8 cellular contexts compared by ENCODE assay signal in genomic region chr17:41919165-41919817, GRCh38. TPM values are rescaled to one million over a fixed set of nuclear protein-coding genes. Genes with fewer than 3 reads are reported as not detected.
DNase-seq lines count a peak whose midpoint lies in the region; ATAC-seq and TF ChIP-seq lines count a peak whose summit lies in the region.

No MANE protein-coding gene starts in this region.

- whole genome bisulfite sequencing in HUES64, result 1% methylated on average over 33 of the region's 33 CpGs

- H2AFZ ChIP-seq in SU-DHL-6 (ENCODE audit: low read depth, low read length, severe bottlenecking) (peak overlapping the region; percentile 71), fibroblast of lung (ENCODE audit: low read length) (peak overlapping the region; percentile 87)

- CTCF ChIA-PET in activated CD4-positive, alpha-beta T cell treated with anti-CD3 and anti-CD28 coated beads for 36 hours (lab: Charles Lee), result interaction anchor here (0.9 to 3.8 kb wide), 3 partner anchors 10 to 761 kb away, joined by 3 to 25 read pairs (median 3); partner anchors contain the start of gene ODAD4
- CTCF ChIA-PET in GM10248 (lab: Yijun Ruan, JAX), result interaction anchor here (2.9 kb wide), 1 partner anchor 10 kb away, joined by 13 read pairs; the partner anchor contains the start of gene ODAD4

- H3K4me2 ChIP-seq in SU-DHL-6 (ENCODE audit: low read depth, low read length, poor library complexity, severe bottlenecking) (peak overlapping the region; percentile 80), fibroblast of lung (ENCODE audit: extremely low read depth, insufficient read depth, low read length) (peak overlapping the region; percentile 91)

- H4K20me1 ChIP-seq in SU-DHL-6 (ENCODE audit: low read depth, low read length), result peaks cover 18% of the 10 kb centered on the region
- no peaks in the 10 kb centered on the region for H4K20me1 ChIP-seq in fibroblast of lung (ENCODE audit: control insufficient read depth, extremely low read depth, insufficient read depth, low read length)

- H3K9me3 Mint-ChIP-seq in activated CD4-positive, alpha-beta T cell treated with anti-CD3 and anti-CD28 coated beads for 36 hours (ENCODE audit: low read depth), result no peaks in the 10 kb centered on the region
- no peaks in the 10 kb centered on the region for H3K9me3 Mint-ChIP-seq in neural crest cell

- peak; percentile 8 for ATAC-seq in activated CD4-positive, alpha-beta T cell treated with anti-CD3 and anti-CD28 coated beads for 36 hours

- POLR2A ChIA-PET in activated CD4-positive, alpha-beta T cell treated with anti-CD3 and anti-CD28 coated beads for 36 hours (lab: Charles Lee), result interaction anchor here (0.9 to 2.3 kb wide), 6 partner anchors 11 to 230 kb away, joined by 3 to 14 read pairs (median 5); partner anchors contain the start of genes CNP, EIF1, NKIRAS2 and ODAD4
- POLR2A ChIA-PET in GM10248 (lab: Yijun Ruan, JAX), result interaction anchor here (0.5 to 1.7 kb wide), 3 partner anchors 11 to 77 kb away, joined by 3 to 9 read pairs (median 4); partner anchors contain the start of gene ODAD4

- H3K4me1 ChIP-seq in HUES64 (ENCODE audit: insufficient read depth, low read length) (peaks cover 42% of the 10 kb centered on the region), fibroblast of lung (ENCODE audit: control insufficient read depth, extremely low read depth, insufficient read depth, low read length) (peaks cover 23% of the 10 kb centered on the region)

- H3K27ac ChIP-seq in HUES64 (ENCODE audit: low read depth, low read length) (peak overlapping the region; percentile 83), SU-DHL-6 (ENCODE audit: low read depth, low read length) (peak overlapping the region; percentile 57), fibroblast of lung (ENCODE audit: insufficient read depth, low read length) (peak overlapping the region; percentile 51)

- H3K36me3 ChIP-seq in HUES64 (ENCODE audit: insufficient read depth, low read length) (peaks cover 8% of the 10 kb centered on the region; the same call in 1 of the 2 replicates), SU-DHL-6 (ENCODE audit: low read length) (no peaks in the 10 kb centered on the region), fibroblast of lung (ENCODE audit: control insufficient read depth, insufficient read depth, low read length) (peaks cover 2% of the 10 kb centered on the region)

- peaks cover 13% of the 10 kb centered on the region for H3F3A ChIP-seq in SU-DHL-6 (ENCODE audit: insufficient read depth)

- H3K79me2 ChIP-seq in SU-DHL-6 (ENCODE audit: insufficient read depth, low read length) (peaks cover 44% of the 10 kb centered on the region), fibroblast of lung (ENCODE audit: control insufficient read depth, insufficient read depth, low read length) (peaks cover 44% of the 10 kb centered on the region)

- H3K4me3 ChIP-seq in HUES64 (ENCODE audit: low read length) (peak overlapping the region; percentile 73), SU-DHL-6 (ENCODE audit: insufficient read depth, low read length, poor library complexity, severe bottlenecking) (peak overlapping the region; percentile 58), fibroblast of lung (replicated peaks in 1 of 4; ENCODE audit: control extremely low read depth in 1 of 4, insufficient read depth in 1 of 4, low read depth in 3 of 4, low read length in 4 of 4) (peak overlapping the region; percentile 12 to 35 (median 20))

- H3K9ac ChIP-seq in HUES64 (ENCODE audit: low read depth, low read length) (peak overlapping the region; percentile 85), SU-DHL-6 (ENCODE audit: low read length) (peak overlapping the region; percentile 63), fibroblast of lung (ENCODE audit: insufficient read depth, low read length) (peak overlapping the region; percentile 20)

- no peak for TF ChIP-seq CTCF in SU-DHL-6 (IDR thresholded peaks at IDR 0.05; ENCODE audit: insufficient read depth, low read length, poor library complexity, severe bottlenecking)
- no peak for TF ChIP-seq CTCF in fibroblast of lung (conservative IDR thresholded peaks at IDR 0.05 in 1 of 2, IDR thresholded peaks at IDR 0.05 in 1 of 2; ENCODE audit: low read depth in 1 of 2, low read length in 2 of 2)
- TF ChIP-seq CTCF in neural crest cell (conservative IDR thresholded peaks at IDR 0.05), result no peak
- TF ChIP-seq CTCF in GM10248 (IDR thresholded peaks at IDR 0.05; ENCODE audit: control extremely low read depth, extremely low read depth, low read depth, missing control alignments), result no peak

- intact Hi-C loops in activated CD4-positive, alpha-beta T cell treated with anti-CD3 and anti-CD28 coated beads for 36 hours (cut with DNase I, micrococcal nuclease), result loop anchor here (1.0 to 5.0 kb wide), 11 partner anchors 11 to 1102 kb away; partner anchors contain the start of genes KLHL11 (in 2 of the 2), ODAD4 (in 2 of the 2), CNP (in 1 of the 2) and DHX58 (in 1 of the 2)

- no peaks in the 10 kb centered on the region for H3K9me2 ChIP-seq in SU-DHL-6 (replicated peaks; ENCODE audit: insufficient read depth, low read length)

- H3K36me3 Mint-ChIP-seq in activated CD4-positive, alpha-beta T cell treated with anti-CD3 and anti-CD28 coated beads for 36 hours (ENCODE audit: low read depth), result peaks cover 6% of the 10 kb centered on the region
- peaks cover 2% of the 10 kb centered on the region for H3K36me3 Mint-ChIP-seq in neural crest cell (ENCODE audit: low read depth)

- peaks cover 32% of the 10 kb centered on the region for H3K4me1 Mint-ChIP-seq in activated CD4-positive, alpha-beta T cell treated with anti-CD3 and anti-CD28 coated beads for 36 hours
- peaks cover 45% of the 10 kb centered on the region for H3K4me1 Mint-ChIP-seq in neural crest cell

- H3K27ac Mint-ChIP-seq in activated CD4-positive, alpha-beta T cell treated with anti-CD3 and anti-CD28 coated beads for 36 hours, result peak overlapping the region; percentile 63
- peak overlapping the region; percentile 96 for H3K27ac Mint-ChIP-seq in neural crest cell (ENCODE audit: unreplicated experiment)

- H3K27me3 Mint-ChIP-seq in activated CD4-positive, alpha-beta T cell treated with anti-CD3 and anti-CD28 coated beads for 36 hours, result no peaks in the 10 kb centered on the region
- H3K27me3 Mint-ChIP-seq in neural crest cell (ENCODE audit: low read depth), result no peaks in the 10 kb centered on the region

- DNase-seq in activated CD4-positive, alpha-beta T cell treated with anti-CD3 and anti-CD28 coated beads for 36 hours, result no peak
- no peak for DNase-seq in activated CD4-positive, alpha-beta T cell treated with anti-CD3 and anti-CD28 coated beads, Interleukin-2, amount 50 U/mL, for 4 hours
- no peak for DNase-seq in fibroblast of lung (ENCODE audit: low read depth in 2 of 2)
- DNase-seq in neural crest cell (ENCODE audit: low read depth, low spot score), result no peak
- no peak for DNase-seq in activated gamma-delta T cell treated with Interleukin-2 at 50 U/mL for 16 hours
- DNase-seq in GM10248 (ENCODE audit: extremely low spot score), result no peak

- H3K4me3 Mint-ChIP-seq in activated CD4-positive, alpha-beta T cell treated with anti-CD3 and anti-CD28 coated beads for 36 hours, result peak overlapping the region; percentile 90
- H3K4me3 Mint-ChIP-seq in neural crest cell, result peak overlapping the region; percentile 96

- H3K9me3 ChIP-seq in HUES64 (ENCODE audit: insufficient read depth, low read depth, low read length), result no peaks in the 10 kb centered on the region
- H3K9me3 ChIP-seq in SU-DHL-6 (ENCODE audit: insufficient read depth, low read length), result no peaks in the 10 kb centered on the region
- no peaks in the 10 kb centered on the region for H3K9me3 ChIP-seq in fibroblast of lung (ENCODE audit: control insufficient read depth, insufficient read depth, low read depth, low read length)

- no peaks in the 10 kb centered on the region for H3K27me3 ChIP-seq in HUES64 (ENCODE audit: insufficient read depth, low read length)
- H3K27me3 ChIP-seq in SU-DHL-6 (ENCODE audit: low read length), result no peaks in the 10 kb centered on the region
- H3K27me3 ChIP-seq in fibroblast of lung (ENCODE audit: control insufficient read depth, insufficient read depth, low read length), result no peaks in the 10 kb centered on the region

RNA-seq across cellular contexts. Expression of gene ACLY, which starts 0.5 kb away (rescaled TPM):
- total RNA-seq in activated CD4-positive, alpha-beta T cell treated with anti-CD3 and anti-CD28 coated beads for 36 hours, result 100 to 1,000 TPM; 189 to 192 TPM
- 225 TPM for polyA plus RNA-seq in HUES64 (2013, experiment 1 of 2)
- 234 TPM for polyA plus RNA-seq in HUES64 (2013, experiment 2 of 2)
- total RNA-seq in fibroblast of lung (108 and 312 TPM in 2 replicates), neural crest cell (421 and 422 TPM in 2 replicates)
- polyA plus RNA-seq in fibroblast of lung, result 225 and 241 TPM in 2 replicates
- 183 and 200 TPM in 2 replicates for polyA plus RNA-seq in fibroblast of lung (2012)
- polyA minus RNA-seq in fibroblast of lung (ENCODE audit: low replicate concordance), result 503 and 557 TPM in 2 replicates

RNA-seq across cellular contexts. Expression of gene ODAD4, which starts 11.1 kb away (rescaled TPM):
- 1 to 10 TPM in 1 of 2 experiments, under 1 TPM in 1; 0.81 to 1.1 TPM for total RNA-seq in activated CD4-positive, alpha-beta T cell treated with anti-CD3 and anti-CD28 coated beads for 36 hours
- polyA plus RNA-seq in HUES64 (2013, experiment 1 of 2), result 1.00 TPM
- 2.3 TPM for polyA plus RNA-seq in HUES64 (2013, experiment 2 of 2)
- 0.99 and 1.3 TPM in 2 replicates for total RNA-seq in fibroblast of lung
- polyA plus RNA-seq in fibroblast of lung, result 0.36 and 0.50 TPM in 2 replicates
- polyA plus RNA-seq in fibroblast of lung (2012), result 0.50 and 0.80 TPM in 2 replicates
- not detected in 2 replicates for polyA minus RNA-seq in fibroblast of lung (ENCODE audit: low replicate concordance)
- 4.2 and 4.8 TPM in 2 replicates for total RNA-seq in neural crest cell

RNA-seq across cellular contexts. Expression of gene CNP, which starts 47.3 kb away (rescaled TPM):
- total RNA-seq in activated CD4-positive, alpha-beta T cell treated with anti-CD3 and anti-CD28 coated beads for 36 hours, result 10 to 100 TPM; 55.1 to 77.0 TPM
- polyA plus RNA-seq in HUES64 (2013, experiment 1 of 2), result 39.6 TPM
- 43.6 TPM for polyA plus RNA-seq in HUES64 (2013, experiment 2 of 2)
- 50.6 and 60.4 TPM in 2 replicates for total RNA-seq in fibroblast of lung
- polyA plus RNA-seq in fibroblast of lung, result 57.7 and 59.9 TPM in 2 replicates
- polyA plus RNA-seq in fibroblast of lung (2012), result 84.1 and 95.5 TPM in 2 replicates
- polyA minus RNA-seq in fibroblast of lung (ENCODE audit: low replicate concordance), result 390 and 485 TPM in 2 replicates
- 213 and 230 TPM in 2 replicates for total RNA-seq in neural crest cell

RNA-seq across cellular contexts. Expression of gene KLHL11, which starts 54.1 kb away (rescaled TPM):
- 10 to 100 TPM; 16.4 to 18.0 TPM for total RNA-seq in activated CD4-positive, alpha-beta T cell treated with anti-CD3 and anti-CD28 coated beads for 36 hours
- polyA plus RNA-seq in HUES64 (2013, experiment 1 of 2), result 4.4 TPM
- 3.2 TPM for polyA plus RNA-seq in HUES64 (2013, experiment 2 of 2)
- total RNA-seq in fibroblast of lung (24.4 and 28.2 TPM in 2 replicates), neural crest cell (20.4 and 20.6 TPM in 2 replicates)
- 8.1 and 8.7 TPM in 2 replicates for polyA plus RNA-seq in fibroblast of lung
- polyA plus RNA-seq in fibroblast of lung (2012), result 1.8 and 2.3 TPM in 2 replicates
- 6.4 and 12.2 TPM in 2 replicates for polyA minus RNA-seq in fibroblast of lung (ENCODE audit: low replicate concordance)

Comparison
In these comparisons a context has a peak if more than half of its experiments do, and no peak if none do; other contexts are left out.
1. H3K4me3 ChIP-seq: peak in every context shown above with its lines; median percentile 73 in HUES64; 58 in SU-DHL-6; 20 in fibroblast of lung.
2. H3K9ac ChIP-seq: peak in every context shown above with its lines; median percentile 85 in HUES64; 63 in SU-DHL-6; 20 in fibroblast of lung.